21 cellular contexts compared by ENCODE assay signal in the genomic region with DNA sequence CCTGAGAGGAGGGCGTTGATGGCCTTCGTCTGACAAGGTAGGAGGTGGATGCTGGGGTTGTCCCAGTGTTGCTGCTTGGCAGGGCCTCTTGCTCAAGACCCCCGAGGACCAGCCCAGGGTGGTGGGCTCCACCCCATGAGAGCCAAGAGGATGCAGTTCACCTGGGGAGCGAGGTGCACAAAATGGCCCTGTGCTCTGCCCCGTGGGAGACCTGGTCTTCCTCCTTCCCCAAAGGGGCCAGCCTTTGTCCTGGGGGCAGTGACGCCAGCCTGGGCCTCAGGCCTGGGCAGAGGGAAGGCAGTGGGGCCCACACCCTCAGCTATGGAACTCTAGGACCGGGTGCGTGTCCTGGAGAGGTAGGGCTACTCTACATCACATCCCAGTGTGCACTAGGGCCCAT.
DNase-seq lines count a peak whose midpoint lies in the region; ATAC-seq and TF ChIP-seq lines count a peak whose summit lies in the region.
"Had no signal": no experiment of that assay in that cellular context is flagged by ENCODE, and none has a peak within 500 bp of the region (broad histone marks: within the 10 kb centered on the region; RNA-seq: fewer than 3 reads in every experiment).

No MANE protein-coding gene starts in this region.

- DNase-seq in natural killer cell treated with Interleukin-12 subunit alpha and Interleukin-12 subunit beta and Interleukin-15 and Interleukin-18, amount 100 ng/mL, for 72 hours (ENCODE audit: low spot score): no peak
- DNase-seq in natural killer cell: no peak
- no peak for DNase-seq in OCI-LY7 (ENCODE audit: low spot score)
- peak; percentile 60 for DNase-seq in spleen
- no peak for DNase-seq in activated naive CD8-positive, alpha-beta T cell treated with anti-CD3 and anti-CD28 coated beads for 36 hours
- no peak for DNase-seq in DMS114 treated with DMSO at 0.1 percent for 48 hours (lab: John Stamatoyannopoulos, UW; ENCODE audit: unreplicated experiment)
- no peak for DNase-seq in glutamatergic neuron
- no peak for DNase-seq in NAMALWA (ENCODE audit: low spot score)
- DNase-seq: Caco-2; CD4-positive, CD25-positive, alpha-beta regulatory T cell; CD8-positive, alpha-beta T cell; DMS79; EL; GDM1; H7; HCEC 1CT had no signal

- H3K79me2 ChIP-seq in OCI-LY7 (ENCODE audit: insufficient read depth, low read depth, low read length): no peaks in the 10 kb centered on the region

- no peaks in the 10 kb centered on the region for H3K9me3 Mint-ChIP-seq in natural killer cell treated with Interleukin-12 subunit alpha and Interleukin-12 subunit beta and Interleukin-15 and Interleukin-18, amount 100 ng/mL, for 72 hours
- H3K9me3 Mint-ChIP-seq in natural killer cell (no peaks in the 10 kb centered on the region), glutamatergic neuron (ENCODE audit: unreplicated experiment) (peaks cover 18% of the 10 kb centered on the region)
- no peaks in the 10 kb centered on the region for H3K9me3 Mint-ChIP-seq in activated naive CD8-positive, alpha-beta T cell treated with anti-CD3 and anti-CD28 coated beads for 36 hours
- H3K9me3 Mint-ChIP-seq: CD8-positive, alpha-beta T cell had no signal

- no peak overlapping the region for H3K4me3 Mint-ChIP-seq in natural killer cell treated with Interleukin-12 subunit alpha and Interleukin-12 subunit beta and Interleukin-15 and Interleukin-18, amount 100 ng/mL, for 72 hours
- no peak overlapping the region for H3K4me3 Mint-ChIP-seq in natural killer cell
- no peak overlapping the region for H3K4me3 Mint-ChIP-seq in activated naive CD8-positive, alpha-beta T cell treated with anti-CD3 and anti-CD28 coated beads for 36 hours
- no peak overlapping the region for H3K4me3 Mint-ChIP-seq in glutamatergic neuron (ENCODE audit: unreplicated experiment)
- H3K4me3 Mint-ChIP-seq: B cell; CD4-positive, CD25-positive, alpha-beta regulatory T cell; CD8-positive, alpha-beta T cell had no signal

- peaks cover 36% of the 10 kb centered on the region for H3K4me1 ChIP-seq in OCI-LY7 (ENCODE audit: insufficient read depth, low read length, poor library complexity, severe bottlenecking)
- no peaks in the 10 kb centered on the region for H3K4me1 ChIP-seq in spleen
- H3K4me1 ChIP-seq: BLaER1, Caco-2 had no signal

- peak; percentile 21 to 33 for ATAC-seq in natural killer cell treated with Interleukin-12 subunit alpha and Interleukin-12 subunit beta and Interleukin-15 and Interleukin-18, amount 100 ng/mL, for 72 hours
- ATAC-seq in natural killer cell: no peak
- ATAC-seq: CD8-positive, alpha-beta T cell had no signal

- H3K4me3 ChIP-seq in OCI-LY7 (ENCODE audit: low read depth, low read length, poor library complexity, severe bottlenecking) (no peak overlapping the region), spleen (no peak overlapping the region)
- H3K4me3 ChIP-seq: BLaER1, GM12878 had no signal

- CTCF ChIA-PET in OCI-LY7 (lab: Charles Lee; ENCODE audit: unreplicated experiment): interaction anchor here (0.6 kb wide), 1 partner anchor 44 kb away, joined by 3 read pairs; no protein-coding TSS in a partner anchor

- no peaks in the 10 kb centered on the region for H4K20me1 ChIP-seq in OCI-LY7 (ENCODE audit: insufficient read depth, low read length)
- H4K20me1 ChIP-seq: BLaER1 had no signal

- no TSS peak for BruUV-seq in OCI-LY7 (replicated peaks; lab: Mats Ljungman, UMichigan)

- no peaks in the 10 kb centered on the region for H3K36me3 ChIP-seq in OCI-LY7 (ENCODE audit: insufficient read depth, low read length)
- no peaks in the 10 kb centered on the region for H3K36me3 ChIP-seq in spleen
- H3K36me3 ChIP-seq: BLaER1 had no signal

- no peaks in the 10 kb centered on the region for H3K4me1 Mint-ChIP-seq in natural killer cell treated with Interleukin-12 subunit alpha and Interleukin-12 subunit beta and Interleukin-15 and Interleukin-18, amount 100 ng/mL, for 72 hours (ENCODE audit: low read depth in 2 of 2)
- H3K4me1 Mint-ChIP-seq in natural killer cell (no peaks in the 10 kb centered on the region), glutamatergic neuron (ENCODE audit: low read depth, unreplicated experiment) (no peaks in the 10 kb centered on the region)
- H3K4me1 Mint-ChIP-seq in activated naive CD8-positive, alpha-beta T cell treated with anti-CD3 and anti-CD28 coated beads for 36 hours: no peaks in the 10 kb centered on the region
- H3K4me1 Mint-ChIP-seq: CD4-positive, CD25-positive, alpha-beta regulatory T cell had no signal

- H3K9me3 ChIP-seq in OCI-LY7 (ENCODE audit: low read length) (no peaks in the 10 kb centered on the region), spleen (no peaks in the 10 kb centered on the region)
- H3K9me3 ChIP-seq: BLaER1, Caco-2 had no signal

- H3K9me2 ChIP-seq in OCI-LY7 (ENCODE audit: insufficient read depth, low read length): no peaks in the 10 kb centered on the region

- H3K27me3 Mint-ChIP-seq in natural killer cell treated with Interleukin-12 subunit alpha and Interleukin-12 subunit beta and Interleukin-15 and Interleukin-18, amount 100 ng/mL, for 72 hours: peaks cover 0 to 12% of the 10 kb centered on the region in 2 donors
- H3K27me3 Mint-ChIP-seq in natural killer cell (ENCODE audit: low read depth in 2 of 2) (peaks cover 0 to 9% of the 10 kb centered on the region in 2 donors), glutamatergic neuron (ENCODE audit: unreplicated experiment) (no peaks in the 10 kb centered on the region)
- H3K27me3 Mint-ChIP-seq in activated naive CD8-positive, alpha-beta T cell treated with anti-CD3 and anti-CD28 coated beads for 36 hours: no peaks in the 10 kb centered on the region

- no peak for TF ChIP-seq POLR2A in spleen (IDR thresholded peaks at IDR 0.05)

- no peak for TF ChIP-seq CTCF in natural killer cell (IDR thresholded peaks at IDR 0.05)
- TF ChIP-seq CTCF in OCI-LY7 (conservative IDR thresholded peaks at IDR 0.05; ENCODE audit: low read length): no peak
- no peak for TF ChIP-seq CTCF in spleen (IDR thresholded peaks at IDR 0.05 in 8 of 11, conservative IDR thresholded peaks at IDR 0.05 in 3 of 11)
- no peak for TF ChIP-seq CTCF in glutamatergic neuron (IDR thresholded peaks at IDR 0.05; ENCODE audit: partially characterized antibody, unreplicated experiment)

- no peaks in the 10 kb centered on the region for H3K36me3 Mint-ChIP-seq in natural killer cell treated with Interleukin-12 subunit alpha and Interleukin-12 subunit beta and Interleukin-15 and Interleukin-18, amount 100 ng/mL, for 72 hours
- H3K36me3 Mint-ChIP-seq in natural killer cell: no peaks in the 10 kb centered on the region
- H3K36me3 Mint-ChIP-seq in activated naive CD8-positive, alpha-beta T cell treated with anti-CD3 and anti-CD28 coated beads for 36 hours: no peaks in the 10 kb centered on the region
- H3K36me3 Mint-ChIP-seq in glutamatergic neuron (ENCODE audit: unreplicated experiment): peaks cover 10% of the 10 kb centered on the region
- H3K36me3 Mint-ChIP-seq: CD4-positive, CD25-positive, alpha-beta regulatory T cell; CD8-positive, alpha-beta T cell had no signal

- WGBS in spleen, 5 donors: 73 to 96% (median 86%) methylated on average over 3 to 8 of the region's 8 CpGs

- peaks cover 0 to 11% (median 0%) of the 10 kb centered on the region in 7 donors for H3K27me3 ChIP-seq in spleen (replicated peaks in 1 of 7)
- H3K27me3 ChIP-seq: BLaER1 had no signal

- no peak overlapping the region for H3K27ac Mint-ChIP-seq in natural killer cell treated with Interleukin-12 subunit alpha and Interleukin-12 subunit beta and Interleukin-15 and Interleukin-18, amount 100 ng/mL, for 72 hours
- H3K27ac Mint-ChIP-seq in natural killer cell (no peak overlapping the region), glutamatergic neuron (ENCODE audit: unreplicated experiment) (no peak overlapping the region)
- no peak overlapping the region for H3K27ac Mint-ChIP-seq in activated naive CD8-positive, alpha-beta T cell treated with anti-CD3 and anti-CD28 coated beads for 36 hours
- H3K27ac Mint-ChIP-seq: CD8-positive, alpha-beta T cell had no signal

- POLR2A ChIA-PET in OCI-LY7 (lab: Charles Lee): interaction anchor here (0.8 to 2.3 kb wide), 5 partner anchors 9 to 76 kb away, joined by 3 to 10 read pairs (median 5); no protein-coding TSS in a partner anchor

- H3K4me2 ChIP-seq in OCI-LY7 (ENCODE audit: low read length): peak overlapping the region; percentile 59
- H3K4me2 ChIP-seq: BLaER1 had no signal

- intact Hi-C loops in natural killer cell (cut with micrococcal nuclease): no loop called here
- intact Hi-C loops in OCI-LY7 (cut with micrococcal nuclease; ENCODE audit: unreplicated experiment): loop anchor here (1.0 to 5.0 kb wide), 8 partner anchors 50 to 497 kb away; no protein-coding TSS in a partner anchor
- intact Hi-C loops in spleen (cut with DNase I; ENCODE audit: low total_unique reads): no loop called here

- H3K27ac ChIP-seq in OCI-LY7 (ENCODE audit: low read depth, low read length, poor library complexity, severe bottlenecking) (peak overlapping the region; percentile 83), spleen (peak overlapping the region in 1 of 8 donors; percentile 28)
- H3K27ac ChIP-seq: 22Rv1, BLaER1, C4-2B had no signal

- H2AFZ ChIP-seq in OCI-LY7 (ENCODE audit: low read length): no peak overlapping the region; the same call in 1 of the 2 replicates

Comparison
In these comparisons a context has a peak if more than half of its experiments do, and no peak if none do; other contexts are left out.
1. ATAC-seq: peak in natural killer cell treated with Interleukin-12 subunit alpha and Interleukin-12 subunit beta and Interleukin-15 and Interleukin-18, amount 100 ng/mL, for 72 hours (2 of 2); none in natural killer cell (0 of 3).